ENCODE assay signal across 1 cellular context in the genomic region with DNA sequence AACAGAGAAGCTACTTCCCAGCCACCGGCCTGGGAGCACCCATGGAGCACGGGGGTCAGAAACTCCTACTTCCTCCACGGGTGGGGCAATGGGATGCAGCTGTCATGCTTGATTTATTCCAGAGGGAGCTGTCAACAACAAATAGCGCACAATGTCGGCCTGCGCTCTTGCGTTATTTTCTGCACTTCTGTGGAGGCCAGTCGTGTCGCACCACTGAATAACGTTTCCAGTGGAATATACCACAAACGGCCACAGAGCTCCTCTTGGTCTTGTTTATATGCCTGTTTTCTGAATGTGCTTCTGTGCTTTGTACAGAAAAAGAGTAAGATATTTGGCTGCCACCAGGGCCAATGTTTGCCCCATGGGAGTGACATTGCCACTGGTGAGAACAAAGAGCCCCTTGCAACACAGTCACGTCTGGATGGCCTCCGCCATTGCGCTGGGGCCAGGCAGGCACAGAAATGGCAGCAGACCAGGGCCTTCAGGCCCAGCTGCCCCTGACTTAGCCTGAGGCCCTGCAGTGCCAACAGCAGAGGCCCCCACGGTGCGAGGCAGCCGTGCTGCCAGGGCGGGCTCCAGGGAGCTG.
TF ChIP-seq lines count a peak whose summit lies in the region.

No MANE protein-coding gene starts in this region.

TF ChIP-seq in HepG2, 621 proteins besides CTCF, POLR2A, EP300 and RAD21:
- peak; percentile 53; the same call in 1 of the 2 replicates for TF ChIP-seq ZNF263 (CRISPR knock-in tag; IDR thresholded peaks at IDR 0.05)
- TF ChIP-seq ZNF331 (CRISPR knock-in tag; IDR thresholded peaks at IDR 0.05), result no peak
